24 cellular contexts compared by ENCODE assay signal in genomic region chr13:80574113-80574512, GRCh38.
"Had no signal": no experiment of that assay in that cellular context is flagged by ENCODE, and none has a peak within 500 bp of the region (broad histone marks: within the 10 kb centered on the region; RNA-seq: fewer than 3 reads in every experiment).

No MANE protein-coding gene starts in this region.

- H3K4me3 Mint-ChIP-seq: activated CD4-positive, alpha-beta memory T cell treated with anti-CD3 and anti-CD28 coated beads, Interleukin-2, amount 10 ng/mL, durations not matched to agents 7 days and 5 days; activated CD4-positive, alpha-beta T cell treated with anti-CD3 and anti-CD28 coated beads, Interleukin-2, amount 10 ng/mL, durations not matched to agents 24 days and 14 days; activated naive CD4-positive, alpha-beta T cell treated with anti-CD3 and anti-CD28 coated beads, Interleukin-2, amount 10 ng/mL, durations not matched to agents 7 days and 5 days; activated naive CD8-positive, alpha-beta T cell treated with anti-CD3 and anti-CD28 coated beads, Interleukin-2, amount 10 ng/mL, durations not matched to agents 7 days and 5 days; activated T-cell treated with anti-CD3 and anti-CD28 coated beads, Interleukin-2, amount 50 U/mL, for 24 hours; natural killer cell treated with Interleukin-12 subunit alpha and Interleukin-12 subunit beta and Interleukin-15 and Interleukin-18, amount 100 ng/mL, for 72 hours; T-helper 1 cell treated with Interleukin-12 subunit alpha and Interleukin-12 subunit beta and Interleukin-4 antibody, amounts not matched to agents 30 μg/mL and 1 μg/mL, for 36 hours had no signal

- ATAC-seq: activated CD4-positive, CD25-positive, alpha-beta regulatory T cell treated with anti-CD3 and anti-CD28 coated beads, Interleukin-2, amount 50 U/mL, for 24 hours; mucosa of descending colon; natural killer cell treated with Interleukin-12 subunit alpha and Interleukin-12 subunit beta and Interleukin-15 and Interleukin-18, amount 100 ng/mL, for 72 hours had no signal

- H3K36me3 Mint-ChIP-seq: activated naive CD4-positive, alpha-beta T cell treated with anti-CD3 and anti-CD28 coated beads, Interleukin-2, amount 10 ng/mL, durations not matched to agents 7 days and 5 days; activated naive CD8-positive, alpha-beta T cell treated with anti-CD3 and anti-CD28 coated beads, Interleukin-2, amount 10 ng/mL, durations not matched to agents 7 days and 5 days had no signal

- H3K9me3 Mint-ChIP-seq: activated CD4-positive, alpha-beta memory T cell treated with anti-CD3 and anti-CD28 coated beads, Interleukin-2, amount 10 ng/mL, durations not matched to agents 7 days and 5 days; activated naive CD4-positive, alpha-beta T cell treated with anti-CD3 and anti-CD28 coated beads, Interleukin-2, amount 10 ng/mL, durations not matched to agents 7 days and 5 days; activated T-cell treated with anti-CD3 and anti-CD28 coated beads, Interleukin-2, amount 50 U/mL, for 24 hours; natural killer cell treated with Interleukin-12 subunit alpha and Interleukin-12 subunit beta and Interleukin-15 and Interleukin-18, amount 100 ng/mL, for 72 hours; T-helper 1 cell treated with Interleukin-12 subunit alpha and Interleukin-12 subunit beta and Interleukin-4 antibody, amounts not matched to agents 30 μg/mL and 1 μg/mL, for 36 hours had no signal

- DNase-seq: activated CD4-positive, alpha-beta memory T cell treated with anti-CD3 and anti-CD28 coated beads, Interleukin-2, amount 10 ng/mL, durations not matched to agents 7 days and 5 days; activated CD4-positive, alpha-beta T cell treated with anti-CD3 and anti-CD28 coated beads, Interleukin-2, amount 10 ng/mL, durations not matched to agents 24 days and 14 days; activated CD8-positive, alpha-beta memory T cell treated with anti-CD3 and anti-CD28 coated beads, Interleukin-2, amount 50 U/mL, for 48 hours; activated gamma-delta T cell; activated naive CD4-positive, alpha-beta T cell treated with anti-CD3 and anti-CD28 coated beads, Interleukin-2, amount 10 ng/mL, durations not matched to agents 7 days and 5 days; activated naive CD8-positive, alpha-beta T cell treated with anti-CD3 and anti-CD28 coated beads, Interleukin-2, amount 10 ng/mL, durations not matched to agents 7 days and 5 days; activated T-cell treated with anti-CD3 and anti-CD28 coated beads, Interleukin-2, amount 50 U/mL, for 24 hours; amniotic stem cell; brain microvascular endothelial cell; dorsolateral prefrontal cortex; effector memory CD4-positive, alpha-beta T cell; erythroblast; left ventricle myocardium inferior; mucosa of descending colon; retina; spleen; stimulated activated naive CD4-positive, alpha-beta T cell treated with Interleukin-2 at 50 U/mL for 16 hours; T1000; testis; transverse colon; WERI-Rb-1 had no signal

- H3K27ac Mint-ChIP-seq: activated CD4-positive, alpha-beta memory T cell treated with anti-CD3 and anti-CD28 coated beads, Interleukin-2, amount 10 ng/mL, durations not matched to agents 7 days and 5 days; activated CD4-positive, alpha-beta T cell treated with anti-CD3 and anti-CD28 coated beads, Interleukin-2, amount 10 ng/mL, durations not matched to agents 24 days and 14 days; activated naive CD4-positive, alpha-beta T cell treated with anti-CD3 and anti-CD28 coated beads, Interleukin-2, amount 10 ng/mL, durations not matched to agents 7 days and 5 days; activated naive CD8-positive, alpha-beta T cell treated with anti-CD3 and anti-CD28 coated beads, Interleukin-2, amount 10 ng/mL, durations not matched to agents 7 days and 5 days; activated T-cell treated with anti-CD3 and anti-CD28 coated beads, Interleukin-2, amount 50 U/mL, for 24 hours; natural killer cell treated with Interleukin-12 subunit alpha and Interleukin-12 subunit beta and Interleukin-15 and Interleukin-18, amount 100 ng/mL, for 72 hours; T-helper 1 cell treated with Interleukin-12 subunit alpha and Interleukin-12 subunit beta and Interleukin-4 antibody, amounts not matched to agents 30 μg/mL and 1 μg/mL, for 36 hours had no signal

- H3K4me1 Mint-ChIP-seq: activated CD4-positive, alpha-beta memory T cell treated with anti-CD3 and anti-CD28 coated beads, Interleukin-2, amount 10 ng/mL, durations not matched to agents 7 days and 5 days; activated CD4-positive, alpha-beta T cell treated with anti-CD3 and anti-CD28 coated beads, Interleukin-2, amount 10 ng/mL, durations not matched to agents 24 days and 14 days; activated naive CD4-positive, alpha-beta T cell treated with anti-CD3 and anti-CD28 coated beads, Interleukin-2, amount 10 ng/mL, durations not matched to agents 7 days and 5 days; activated naive CD8-positive, alpha-beta T cell treated with anti-CD3 and anti-CD28 coated beads, Interleukin-2, amount 10 ng/mL, durations not matched to agents 7 days and 5 days had no signal

- H3K27me3 Mint-ChIP-seq: activated CD4-positive, alpha-beta memory T cell treated with anti-CD3 and anti-CD28 coated beads, Interleukin-2, amount 10 ng/mL, durations not matched to agents 7 days and 5 days; activated CD4-positive, alpha-beta T cell treated with anti-CD3 and anti-CD28 coated beads, Interleukin-2, amount 10 ng/mL, durations not matched to agents 24 days and 14 days; activated naive CD4-positive, alpha-beta T cell treated with anti-CD3 and anti-CD28 coated beads, Interleukin-2, amount 10 ng/mL, durations not matched to agents 7 days and 5 days; activated naive CD8-positive, alpha-beta T cell treated with anti-CD3 and anti-CD28 coated beads, Interleukin-2, amount 10 ng/mL, durations not matched to agents 7 days and 5 days; activated T-cell treated with anti-CD3 and anti-CD28 coated beads, Interleukin-2, amount 50 U/mL, for 24 hours had no signal
